1 cellular context compared by ENCODE assay signal in genomic region chr7:122679269-122679709, GRCh38.
TF ChIP-seq lines count a peak whose summit lies in the region.
"Not testable (repeated sequence)": the region's sequence is repeated elsewhere in the genome, so short reads cannot be mapped to it uniquely, and the experiment has no call there.

No MANE protein-coding gene starts in this region.

TF ChIP-seq in HepG2, 621 proteins besides CTCF, POLR2A, EP300 and RAD21 (continued from another document and continues in another):
- TF ChIP-seq ZHX2 (IDR thresholded peaks at IDR 0.05; ENCODE audit: low read depth) (peak; percentile 22; the same call in 1 of the 2 replicates), HNF4G (IDR thresholded peaks at IDR 0.05; ENCODE audit: borderline replicate concordance, low read depth, low read length) (peak; percentile 56; the same call in 1 of the 2 replicates), YEATS4 (CRISPR knock-in tag; IDR thresholded peaks at IDR 0.05; ENCODE audit: borderline replicate concordance) (peak; percentile 61; the same call in 1 of the 2 replicates), FOXP1 (IDR thresholded peaks at IDR 0.05) (peak; percentile 83), FOXP1 (CRISPR knock-in tag; IDR thresholded peaks at IDR 0.05) (peak; percentile 81), HNF1B (CRISPR knock-in tag; IDR thresholded peaks at IDR 0.05) (peak; percentile 82), PATZ1 (CRISPR knock-in tag; IDR thresholded peaks at IDR 0.05) (peak; percentile 79), ZFY (CRISPR knock-in tag; IDR thresholded peaks at IDR 0.05) (0 out of 2 replicates have a peak, but pooled peaks have one; percentile 29), CREM (IDR thresholded peaks at IDR 0.05) (peak; percentile 72), FOXJ3 (CRISPR knock-in tag; IDR thresholded peaks at IDR 0.05; ENCODE audit: borderline replicate concordance) (peak; percentile 83), ZMYM3 (CRISPR knock-in tag; IDR thresholded peaks at IDR 0.05) (peak; percentile 29; the same call in 1 of the 2 replicates), TBX2 (CRISPR knock-in tag; IDR thresholded peaks at IDR 0.05; ENCODE audit: borderline replicate concordance) (peak; percentile 96), TBX3 (IDR thresholded peaks at IDR 0.05; ENCODE audit: borderline replicate concordance) (peak; percentile 91), POLR2AphosphoS5 (IDR thresholded peaks at IDR 0.05; ENCODE audit: low read depth, low read length) (0 out of 2 replicates have a peak, but pooled peaks have one; percentile 37), ZBTB33 (CRISPR knock-in tag; IDR thresholded peaks at IDR 0.05) (peak; percentile 46; the same call in 1 of the 2 replicates), ASH2L (IDR thresholded peaks at IDR 0.05; ENCODE audit: insufficient read length, low read depth, low read length) (peak; percentile 45), HOMEZ (CRISPR knock-in tag; IDR thresholded peaks at IDR 0.05; ENCODE audit: low read depth) (peak; percentile 98), ZNF691 (CRISPR knock-in tag; IDR thresholded peaks at IDR 0.05; ENCODE audit: borderline replicate concordance, low read depth) (peak; percentile 34; the same call in 1 of the 2 replicates), SAP130 (CRISPR knock-in tag; IDR thresholded peaks at IDR 0.05; ENCODE audit: low read depth) (peak; percentile 75), ZNF430 (CRISPR knock-in tag; IDR thresholded peaks at IDR 0.05) (peak; percentile 48; the same call in 1 of the 2 replicates), MIXL1 (CRISPR knock-in tag; IDR thresholded peaks at IDR 0.05) (peak; percentile 83; the same call in 1 of the 2 replicates), ZMYM4 (CRISPR knock-in tag; IDR thresholded peaks at IDR 0.05) (peak; percentile 95), TCF12 (CRISPR knock-in tag; IDR thresholded peaks at IDR 0.05) (0 out of 2 replicates have a peak, but pooled peaks have one; percentile 68), ZNF614 (CRISPR knock-in tag; IDR thresholded peaks at IDR 0.05; ENCODE audit: borderline replicate concordance) (0 out of 2 replicates have a peak, but pooled peaks have one; percentile 45), KAT8 (CRISPR knock-in tag; IDR thresholded peaks at IDR 0.05) (peak; percentile 36; the same call in 1 of the 2 replicates), ZSCAN5A (CRISPR knock-in tag; IDR thresholded peaks at IDR 0.05; ENCODE audit: borderline replicate concordance) (peak; percentile 74; the same call in 1 of the 2 replicates), HDAC2 (CRISPR knock-in tag; IDR thresholded peaks at IDR 0.05) (peak; percentile 92), ZFP91 (CRISPR knock-in tag; IDR thresholded peaks at IDR 0.05; ENCODE audit: borderline replicate concordance) (peak; percentile 41; the same call in 1 of the 2 replicates), ZNF331 (CRISPR knock-in tag; IDR thresholded peaks at IDR 0.05) (peak; percentile 48), FOXO1 (CRISPR knock-in tag; IDR thresholded peaks at IDR 0.05) (peak; percentile 86), HDAC1 (CRISPR knock-in tag; IDR thresholded peaks at IDR 0.05) (peak; percentile 56), NFIC (IDR thresholded peaks at IDR 0.05; ENCODE audit: low read length) (peak; percentile 75), MAX (IDR thresholded peaks at IDR 0.05) (peak; percentile 60), TEAD3 (CRISPR knock-in tag; optimal IDR thresholded peaks at IDR 0.05; ENCODE audit: borderline replicate concordance) (peak; percentile 75), PITX1 (CRISPR knock-in tag; IDR thresholded peaks at IDR 0.05) (peak; percentile 91), NONO (CRISPR knock-in tag; conservative IDR thresholded peaks at IDR 0.05) (peak; percentile 90), MAF1 (CRISPR knock-in tag; IDR thresholded peaks at IDR 0.05; ENCODE audit: borderline replicate concordance) (0 out of 2 replicates have a peak, but pooled peaks have one; percentile 46), SATB2 (CRISPR knock-in tag; IDR thresholded peaks at IDR 0.05) (0 out of 2 replicates have a peak, but pooled peaks have one; percentile 50)
- not testable (repeated sequence) for TF ChIP-seq ZHX2 (CRISPR knock-in tag; IDR thresholded peaks at IDR 0.05; ENCODE audit: borderline replicate concordance); HNF4G (CRISPR knock-in tag; IDR thresholded peaks at IDR 0.05; ENCODE audit: borderline replicate concordance, low read depth); CREM (CRISPR knock-in tag; IDR thresholded peaks at IDR 0.05); TCF12 (IDR thresholded peaks at IDR 0.05); NONO (IDR thresholded peaks at IDR 0.05)
